21 cellular contexts compared by ENCODE assay signal in genomic region chr17:44184212-44184810, GRCh38. TPM values are rescaled to one million over a fixed set of nuclear protein-coding genes. Genes with fewer than 3 reads are reported as not detected.
DNase-seq lines count a peak whose midpoint lies in the region; ATAC-seq and TF ChIP-seq lines count a peak whose summit lies in the region.
"Had no signal": no experiment of that assay in that cellular context is flagged by ENCODE, and none has a peak within 500 bp of the region (broad histone marks: within the 10 kb centered on the region; RNA-seq: fewer than 3 reads in every experiment).

No MANE protein-coding gene starts in this region.

- peaks cover 7% of the 10 kb centered on the region for H3K36me3 ChIP-seq in neural progenitor cell

- H3K36me3 Mint-ChIP-seq in T-helper 2 cell treated with Interferon-gamma antibody and Interleukin-4, amounts not matched to agents 5 μg/mL and 100 μg/mL, for 36 hours (ENCODE audit: low read depth) = peaks cover 20% of the 10 kb centered on the region
- peaks cover 2% of the 10 kb centered on the region for H3K36me3 Mint-ChIP-seq in IgD-negative memory B cell
- peaks cover 36% of the 10 kb centered on the region for H3K36me3 Mint-ChIP-seq in activated T-helper 17 cell treated with anti-CD3 and anti-CD28 coated beads, Interleukin-2, amount 50 U/mL, for 72 hours (ENCODE audit: low read depth)
- peaks cover 13% of the 10 kb centered on the region for H3K36me3 Mint-ChIP-seq in neural progenitor cell
- H3K36me3 Mint-ChIP-seq in CD14-positive monocyte = peaks cover 22 to 38% of the 10 kb centered on the region in 2 donors

- no peak for TF ChIP-seq CTCF in neural progenitor cell (IDR thresholded peaks at IDR 0.05)
- TF ChIP-seq CTCF in CD14-positive monocyte (IDR thresholded peaks at IDR 0.05) = no peak

- no peaks in the 10 kb centered on the region for H3K27me3 Mint-ChIP-seq in T-helper 2 cell treated with Interferon-gamma antibody and Interleukin-4, amounts not matched to agents 5 μg/mL and 100 μg/mL, for 36 hours (ENCODE audit: low read depth)
- H3K27me3 Mint-ChIP-seq in IgD-negative memory B cell = no peaks in the 10 kb centered on the region
- H3K27me3 Mint-ChIP-seq in activated T-helper 17 cell treated with anti-CD3 and anti-CD28 coated beads, Interleukin-2, amount 50 U/mL, for 72 hours = no peaks in the 10 kb centered on the region
- peaks cover 15% of the 10 kb centered on the region for H3K27me3 Mint-ChIP-seq in neural progenitor cell (ENCODE audit: insufficient read depth, low read depth)
- no peaks in the 10 kb centered on the region for H3K27me3 Mint-ChIP-seq in CD14-positive monocyte (ENCODE audit: low read depth in 3 of 3)

- peaks cover 65% of the 10 kb centered on the region for H3K79me2 ChIP-seq in neural progenitor cell (ENCODE audit: low read depth)

- no peak overlapping the region for H3K27ac Mint-ChIP-seq in T-helper 2 cell treated with Interferon-gamma antibody and Interleukin-4, amounts not matched to agents 5 μg/mL and 100 μg/mL, for 36 hours
- H3K27ac Mint-ChIP-seq in IgD-negative memory B cell = peak overlapping the region in 1 of 3 donors; percentile 45
- H3K27ac Mint-ChIP-seq in activated T-helper 17 cell treated with anti-CD3 and anti-CD28 coated beads, Interleukin-2, amount 50 U/mL, for 72 hours = no peak overlapping the region
- no peak overlapping the region for H3K27ac Mint-ChIP-seq in neural progenitor cell
- peak overlapping the region in 2 of 7 donors; percentile 6 to 52 for H3K27ac Mint-ChIP-seq in CD14-positive monocyte

- H3F3A ChIP-seq in neural progenitor cell (ENCODE audit: low read depth) = peaks cover 12% of the 10 kb centered on the region

- H3K9me3 ChIP-seq in neural progenitor cell (ENCODE audit: low read depth) = no peaks in the 10 kb centered on the region
- H3K9me3 ChIP-seq: ascending aorta had no signal

- peaks cover 24% of the 10 kb centered on the region for H3K4me1 Mint-ChIP-seq in T-helper 2 cell treated with Interferon-gamma antibody and Interleukin-4, amounts not matched to agents 5 μg/mL and 100 μg/mL, for 36 hours (ENCODE audit: low read depth)
- peaks cover 21 to 28% (median 24%) of the 10 kb centered on the region in 3 donors for H3K4me1 Mint-ChIP-seq in IgD-negative memory B cell
- peaks cover 11% of the 10 kb centered on the region for H3K4me1 Mint-ChIP-seq in activated T-helper 17 cell treated with anti-CD3 and anti-CD28 coated beads, Interleukin-2, amount 50 U/mL, for 72 hours
- H3K4me1 Mint-ChIP-seq in neural progenitor cell = peaks cover 31% of the 10 kb centered on the region
- peaks cover 36% of the 10 kb centered on the region for H3K4me1 Mint-ChIP-seq in CD14-positive monocyte

- H3K4me3 ChIP-seq in neural progenitor cell = no peak overlapping the region
- H3K4me3 ChIP-seq: ascending aorta, lung had no signal

- no peak for ATAC-seq in activated T-helper 17 cell treated with anti-CD3 and anti-CD28 coated beads, Interleukin-2, amount 50 U/mL, for 72 hours (replicated peaks)
- no peak for ATAC-seq in HG02798 (IDR thresholded peaks at IDR 0.05; ENCODE audit: poor library complexity, unreplicated experiment)

- H3K4me1 ChIP-seq in neural progenitor cell = peaks cover 16% of the 10 kb centered on the region

- H3K27ac ChIP-seq in neural progenitor cell = no peak overlapping the region
- H3K27ac ChIP-seq: ascending aorta had no signal

- H3K4me3 Mint-ChIP-seq in T-helper 2 cell treated with Interferon-gamma antibody and Interleukin-4, amounts not matched to agents 5 μg/mL and 100 μg/mL, for 36 hours = peak overlapping the region; percentile 34
- H3K4me3 Mint-ChIP-seq in IgD-negative memory B cell (peak overlapping the region in 3 of 4 donors; percentile 79 to 100 (median 98)), neural progenitor cell (peak overlapping the region; percentile 41), CD14-positive monocyte (no peak overlapping the region)
- peak overlapping the region; percentile 94 for H3K4me3 Mint-ChIP-seq in activated T-helper 17 cell treated with anti-CD3 and anti-CD28 coated beads, Interleukin-2, amount 50 U/mL, for 72 hours

- intact Hi-C loops in CD14-positive monocyte (cut with micrococcal nuclease) = loop anchor here in 1 of 2 donors (10.0 kb wide), 1 partner anchor 120 kb away; the partner anchor contains the start of gene LSM12

- no peak overlapping the region for H3K9ac ChIP-seq in neural progenitor cell

- peak overlapping the region; percentile 73 for H3K4me2 ChIP-seq in neural progenitor cell

- no peaks in the 10 kb centered on the region for H3K27me3 ChIP-seq in neural progenitor cell
- H3K27me3 ChIP-seq: ascending aorta had no signal

- H2AFZ ChIP-seq in neural progenitor cell (replicated peaks) = no peak overlapping the region

- no peaks in the 10 kb centered on the region for H3K9me3 Mint-ChIP-seq in T-helper 2 cell treated with Interferon-gamma antibody and Interleukin-4, amounts not matched to agents 5 μg/mL and 100 μg/mL, for 36 hours
- H3K9me3 Mint-ChIP-seq in IgD-negative memory B cell (no peaks in the 10 kb centered on the region), neural progenitor cell (peaks cover 3% of the 10 kb centered on the region), CD14-positive monocyte (no peaks in the 10 kb centered on the region)
- H3K9me3 Mint-ChIP-seq in activated T-helper 17 cell treated with anti-CD3 and anti-CD28 coated beads, Interleukin-2, amount 50 U/mL, for 72 hours = no peaks in the 10 kb centered on the region

- no peak for DNase-seq in T-helper 2 cell treated with Interferon-gamma antibody and Interleukin-4, amounts not matched to agents 5 μg/mL and 100 μg/mL, for 36 hours (ENCODE audit: low spot score)
- DNase-seq in T-helper 2 cell (no peak), neural progenitor cell (ENCODE audit: low spot score) (no peak), GM19238 (ENCODE audit: insufficient read length, low spot score) (no peak), CD14-positive monocyte (ENCODE audit: low spot score) (no peak)
- DNase-seq: activated CD4-positive, alpha-beta T cell treated with anti-CD3 and anti-CD28 coated beads for 4 hours; cortex of kidney; glutamatergic neuron; NCI-H1048; NCI-H2171; nephron progenitor cell; T1000 had no signal

- peaks cover 36% of the 10 kb centered on the region for H4K20me1 ChIP-seq in neural progenitor cell (ENCODE audit: low read depth)

RNA-seq across cellular contexts. Expression of gene TMUB2, which starts 2.5 kb away (rescaled TPM):
- polyA plus RNA-seq in IgD-negative memory B cell (43.0 TPM), CD14-positive monocyte (10 to 100 TPM; 41.3 to 41.7 TPM)
- total RNA-seq in activated T-helper 17 cell treated with anti-CD3 and anti-CD28 coated beads, Interleukin-2, amount 50 U/mL, for 72 hours = 10 to 100 TPM; 26.6 to 39.6 TPM
- total RNA-seq in neural progenitor cell (ENCODE audit: low replicate concordance) = 16.6 and 26.3 TPM in 2 replicates

RNA-seq across cellular contexts. Expression of gene ASB16, which starts 13.8 kb away (rescaled TPM):
- polyA plus RNA-seq in IgD-negative memory B cell (not detected), CD14-positive monocyte (not detected)
- under 1 TPM; 0.22 to 0.58 TPM for total RNA-seq in activated T-helper 17 cell treated with anti-CD3 and anti-CD28 coated beads, Interleukin-2, amount 50 U/mL, for 72 hours
- not detected in 2 replicates for total RNA-seq in neural progenitor cell (ENCODE audit: low replicate concordance)
- total RNA-seq: A172, ascending aorta, epithelial cell of proximal tubule, H1, temporal lobe had no signal

RNA-seq across cellular contexts. Expression of gene ATXN7L3, which starts 15.4 kb away (rescaled TPM):
- polyA plus RNA-seq in IgD-negative memory B cell (15.4 TPM), CD14-positive monocyte (1 to 10 TPM; 8.5 to 9.9 TPM)
- 10 to 100 TPM; 65.5 to 89.1 TPM for total RNA-seq in activated T-helper 17 cell treated with anti-CD3 and anti-CD28 coated beads, Interleukin-2, amount 50 U/mL, for 72 hours
- 38.9 and 73.6 TPM in 2 replicates for total RNA-seq in neural progenitor cell (ENCODE audit: low replicate concordance)

RNA-seq across cellular contexts. Expression of gene UBTF, which starts 35.2 kb away (rescaled TPM):
- polyA plus RNA-seq in IgD-negative memory B cell = 74.3 TPM
- 100 to 1,000 TPM in 1 of 2 donors, 10 to 100 TPM in 1; 94.2 to 135 TPM for total RNA-seq in activated T-helper 17 cell treated with anti-CD3 and anti-CD28 coated beads, Interleukin-2, amount 50 U/mL, for 72 hours
- total RNA-seq in neural progenitor cell (ENCODE audit: low replicate concordance) = 23.7 and 32.9 TPM in 2 replicates
- 10 to 100 TPM in 1 of 2 donors, 1 to 10 TPM in 1; 6.0 to 12.5 TPM for polyA plus RNA-seq in CD14-positive monocyte

RNA-seq across cellular contexts. Expression of gene HROB, which starts 42.6 kb away (rescaled TPM):
- polyA plus RNA-seq in IgD-negative memory B cell = 0.24 TPM
- 10 to 100 TPM; 17.9 to 23.2 TPM for total RNA-seq in activated T-helper 17 cell treated with anti-CD3 and anti-CD28 coated beads, Interleukin-2, amount 50 U/mL, for 72 hours
- 6.5 and 11.0 TPM in 2 replicates for total RNA-seq in neural progenitor cell (ENCODE audit: low replicate concordance)
- under 1 TPM; 0.17 to 0.20 TPM for polyA plus RNA-seq in CD14-positive monocyte
- total RNA-seq: ascending aorta had no signal

Comparison
In these comparisons a context has a peak if more than half of its experiments do, and no peak if none do; other contexts are left out.
1. H3K4me3 Mint-ChIP-seq: peak in T-helper 2 cell treated with Interferon-gamma antibody and Interleukin-4, amounts not matched to agents 5 μg/mL and 100 μg/mL, for 36 hours (single experiment), IgD-negative memory B cell (3 of 4), activated T-helper 17 cell treated with anti-CD3 and anti-CD28 coated beads, Interleukin-2, amount 50 U/mL, for 72 hours (single experiment) and neural progenitor cell (single experiment); none in CD14-positive monocyte (0 of 2).